ENCODE assay signal across 25 cellular contexts in genomic region chr14:102557434-102558226, GRCh38. TPM values are rescaled to one million over a fixed set of nuclear protein-coding genes. Genes with fewer than 3 reads are reported as not detected.
DNase-seq lines count a peak whose midpoint lies in the region; ATAC-seq and TF ChIP-seq lines count a peak whose summit lies in the region.
"Had no signal": no experiment of that assay in that cellular context is flagged by ENCODE, and none has a peak within 500 bp of the region (broad histone marks: within the 10 kb centered on the region; RNA-seq: fewer than 3 reads in every experiment).

No MANE protein-coding gene starts in this region.

- TF ChIP-seq CTCF in RWPE2 (IDR thresholded peaks at IDR 0.05; ENCODE audit: poor library complexity, severe bottlenecking): no peak
- no peak for TF ChIP-seq CTCF in epithelial cell of esophagus (IDR thresholded peaks at IDR 0.05; ENCODE audit: insufficient read depth, low read depth, low read length, missing control alignments)
- no peak for TF ChIP-seq CTCF in colonic mucosa (IDR thresholded peaks at IDR 0.05)
- no peak for TF ChIP-seq CTCF in type B pancreatic cell (conservative IDR thresholded peaks at IDR 0.05)

- no peaks in the 10 kb centered on the region for H3K27me3 ChIP-seq in BLaER1 treated with 17β-estradiol and CSF1 and Interleukin-3, amounts not matched to agents 10 nM and 100 nM
- H3K27me3 ChIP-seq in RWPE2 (ENCODE audit: insufficient read depth, poor library complexity, severe bottlenecking): no peaks in the 10 kb centered on the region
- no peaks in the 10 kb centered on the region for H3K27me3 ChIP-seq in colonic mucosa
- H3K27me3 ChIP-seq: BE2C had no signal

- peak overlapping the region in 8 of 11 experiments; percentile 82 to 98 (median 93); a peak in 16 of 22 replicates for H3K4me2 ChIP-seq in BLaER1 treated with 17β-estradiol and CSF1 and Interleukin-3, amounts not matched to agents 10 nM and 100 nM
- H3K4me2 ChIP-seq: GM23338 had no signal

- DNase-seq in RWPE2 (ENCODE audit: low spot score) (peak; percentile 85), epithelial cell of esophagus (ENCODE audit: low read depth) (peak; percentile 90), islet precursor cell (peak; percentile 51), medulla oblongata (ENCODE audit: extremely low spot score) (no peak), colonic mucosa (no peak), type B pancreatic cell (ENCODE audit: extremely low spot score, unreplicated experiment) (no peak)
- DNase-seq: BE2C; Caco-2; CD4-positive, alpha-beta memory T cell; DMS 273 treated with DMSO at 0.1 percent for 48 hours; DMS79 treated with DMSO at 0.1 percent for 48 hours; Karpas-422; NCI-H1048; NCI-H1417 treated with DMSO at 0.1 percent for 48 hours; NCI-H187; NCI-H446; NCI-H526; OCI-M1; SHP77 treated with DMSO at 0.1 percent for 48 hours had no signal

- H3K9me3 ChIP-seq in BLaER1 treated with 17β-estradiol and CSF1 and Interleukin-3, amounts not matched to agents 10 nM and 100 nM (replicated peaks in 1 of 11): peaks cover 0 to 8% (median 5%) of the 10 kb centered on the region in 11 experiments; a peak in 13 of 22 replicates
- H3K9me3 ChIP-seq in RWPE2 (ENCODE audit: severe bottlenecking) (no peaks in the 10 kb centered on the region), colonic mucosa (no peaks in the 10 kb centered on the region)
- H3K9me3 ChIP-seq: BE2C, Caco-2 had no signal

- no peaks in the 10 kb centered on the region for H3K9me3 Mint-ChIP-seq in type B pancreatic cell
- H3K9me3 Mint-ChIP-seq: CD4-positive, alpha-beta memory T cell; GM23338; IgD-negative memory B cell had no signal

- no peak overlapping the region for H3K4me3 ChIP-seq in BLaER1 treated with 17β-estradiol and CSF1 and Interleukin-3, amounts not matched to agents 10 nM and 100 nM
- H3K4me3 ChIP-seq in RWPE2 (ENCODE audit: severe bottlenecking): no peak overlapping the region
- H3K4me3 ChIP-seq in epithelial cell of esophagus (ENCODE audit: low read length): no peak overlapping the region
- H3K4me3 ChIP-seq in colonic mucosa: no peak overlapping the region
- H3K4me3 ChIP-seq: GM12878, GM23338, SK-N-MC had no signal

- H3K27ac Mint-ChIP-seq in type B pancreatic cell: no peak overlapping the region
- H3K27ac Mint-ChIP-seq: CD4-positive, alpha-beta memory T cell; GM23338 had no signal

- H3K36me3 Mint-ChIP-seq in type B pancreatic cell: no peaks in the 10 kb centered on the region
- H3K36me3 Mint-ChIP-seq: CD4-positive, alpha-beta memory T cell; IgD-negative memory B cell had no signal

- H3K36me3 ChIP-seq in BLaER1 treated with 17β-estradiol and CSF1 and Interleukin-3, amounts not matched to agents 10 nM and 100 nM: no peaks in the 10 kb centered on the region
- H3K36me3 ChIP-seq in RWPE2 (ENCODE audit: low read depth): peaks cover 7% of the 10 kb centered on the region; the same call in 1 of the 2 replicates
- H3K36me3 ChIP-seq in colonic mucosa: no peaks in the 10 kb centered on the region
- H3K36me3 ChIP-seq: BE2C had no signal

- H4K20me1 ChIP-seq in BLaER1 treated with 17β-estradiol and CSF1 and Interleukin-3, amounts not matched to agents 10 nM and 100 nM: no peaks in the 10 kb centered on the region

- ATAC-seq in RWPE2 (ENCODE audit: low read depth): peak; percentile 83
- no peak for ATAC-seq in HG02763 (IDR thresholded peaks at IDR 0.05; ENCODE audit: unreplicated experiment)
- ATAC-seq: GM12878, GM23338 had no signal

- H3K27ac ChIP-seq in BLaER1 treated with 17β-estradiol and CSF1 and Interleukin-3, amounts not matched to agents 10 nM and 100 nM: peak overlapping the region in 7 of 11 experiments; percentile 15 to 98 (median 88); a peak in 12 of 22 replicates
- peak overlapping the region; percentile 57 for H3K27ac ChIP-seq in RWPE2 (ENCODE audit: poor library complexity, severe bottlenecking)
- no peak overlapping the region for H3K27ac ChIP-seq in colonic mucosa
- H3K27ac ChIP-seq: SK-N-MC had no signal

- no peaks in the 10 kb centered on the region for H3K4me1 Mint-ChIP-seq in type B pancreatic cell (ENCODE audit: unreplicated experiment)
- H3K4me1 Mint-ChIP-seq: GM23338 had no signal

- no peaks in the 10 kb centered on the region for H3K27me3 Mint-ChIP-seq in type B pancreatic cell
- H3K27me3 Mint-ChIP-seq: CD4-positive, alpha-beta memory T cell; IgD-negative memory B cell had no signal

- H3K4me1 ChIP-seq in BLaER1 treated with 17β-estradiol and CSF1 and Interleukin-3, amounts not matched to agents 10 nM and 100 nM: peaks cover 48 to 98% (median 94%) of the 10 kb centered on the region in 10 experiments
- H3K4me1 ChIP-seq in RWPE2 (ENCODE audit: insufficient read depth, poor library complexity, severe bottlenecking) (peaks cover 18% of the 10 kb centered on the region), colonic mucosa (peaks cover 7% of the 10 kb centered on the region)
- H3K4me1 ChIP-seq: BE2C had no signal

- intact Hi-C loops in colonic mucosa (cut with DNase I): no loop called here

- peak overlapping the region in 5 of 11 experiments; percentile 8 to 97 (median 49); a peak in 8 of 22 replicates for H3K9ac ChIP-seq in BLaER1 treated with 17β-estradiol and CSF1 and Interleukin-3, amounts not matched to agents 10 nM and 100 nM
- peak overlapping the region in 1 of 2 donors; percentile 35 for H3K9ac ChIP-seq in colonic mucosa (ENCODE audit: low read depth in 2 of 2, low read length in 2 of 2)

- H3K4me3 Mint-ChIP-seq in type B pancreatic cell: no peak overlapping the region
- H3K4me3 Mint-ChIP-seq: GM23338 had no signal

RNA-seq across cellular contexts. Expression of gene RCOR1, which starts 34.8 kb away (rescaled TPM):
- total RNA-seq in colonic mucosa (10 to 100 TPM; 30.0 to 43.2 TPM), type B pancreatic cell (ENCODE audit: low replicate concordance) (35.3 and 37.5 TPM in 2 replicates)

RNA-seq across cellular contexts. Expression of gene ANKRD9, which starts 48.1 kb away (rescaled TPM):
- total RNA-seq in colonic mucosa: 100 to 1,000 TPM; 107 to 115 TPM
- 31.4 and 46.6 TPM in 2 replicates for total RNA-seq in type B pancreatic cell (ENCODE audit: low replicate concordance)

Comparison
In these comparisons a context has a peak if more than half of its experiments do, and no peak if none do; other contexts are left out.
1. DNase-seq: peak in RWPE2 (single experiment), epithelial cell of esophagus (single experiment) and islet precursor cell (single experiment); none in medulla oblongata (single experiment), colonic mucosa (single experiment) and type B pancreatic cell (single experiment).